In the genomic region with DNA sequence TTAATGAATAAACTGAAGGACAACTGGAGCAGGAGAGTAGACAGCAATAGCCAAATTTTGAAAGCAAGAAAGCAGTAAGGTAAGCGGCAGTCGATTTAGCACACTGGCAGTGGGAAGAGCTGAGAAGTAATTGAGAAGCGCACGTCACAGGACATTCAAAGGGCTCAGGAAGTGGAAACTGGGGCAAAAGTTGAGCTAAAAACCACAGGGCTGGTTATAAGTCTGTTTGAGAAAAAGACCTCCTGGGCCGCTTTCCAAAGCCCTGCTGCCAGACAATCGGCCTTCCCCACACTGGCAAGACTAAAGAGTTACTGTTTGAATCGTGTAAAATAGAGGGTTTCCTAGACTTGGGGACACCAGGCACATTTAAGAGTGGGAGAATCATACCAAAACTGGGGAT, we compare ENCODE assay signal across 9 cellular contexts.
DNase-seq lines count a peak whose midpoint lies in the region; ATAC-seq, FAIRE-seq and TF ChIP-seq lines count a peak whose summit lies in the region.
"Had no signal": no experiment of that assay in that cellular context is flagged by ENCODE, and none has a peak within 500 bp of the region (broad histone marks: within the 10 kb centered on the region; RNA-seq: fewer than 3 reads in every experiment).

No MANE protein-coding gene starts in this region.

- peak overlapping the region; percentile 31 for H3K9ac ChIP-seq in DND-41 (ENCODE audit: low read depth, low read length)
- H3K9ac ChIP-seq in OCI-LY3 (ENCODE audit: low read length), result no peak overlapping the region
- no peak overlapping the region for H3K9ac ChIP-seq in astrocyte (ENCODE audit: low read length)
- H3K9ac ChIP-seq: KMS-11 had no signal

- H3K27me3 Mint-ChIP-seq in astrocyte (ENCODE audit: low read depth, unreplicated experiment) (no peaks in the 10 kb centered on the region), natural killer cell (ENCODE audit: low read depth in 2 of 2) (peaks cover 0 to 2% of the 10 kb centered on the region in 2 donors)

- FAIRE-seq in astrocyte (lab: Jason Lieb, UNC), result no peak

- peak overlapping the region; percentile 61 for H3K27ac ChIP-seq in DND-41 (ENCODE audit: low read length)
- H3K27ac ChIP-seq in OCI-LY3 (ENCODE audit: low read length), result no peak overlapping the region
- no peak overlapping the region for H3K27ac ChIP-seq in astrocyte (ENCODE audit: low read depth, low read length)
- H3K27ac ChIP-seq: KMS-11 had no signal

- H3K4me1 Mint-ChIP-seq in astrocyte (ENCODE audit: low read depth, unreplicated experiment) (peaks cover 5% of the 10 kb centered on the region), natural killer cell (peaks cover 33 to 56% of the 10 kb centered on the region in 2 donors)

- no peak overlapping the region for H3K27ac Mint-ChIP-seq in astrocyte (ENCODE audit: unreplicated experiment)
- peak overlapping the region; percentile 91 to 95 for H3K27ac Mint-ChIP-seq in natural killer cell

- intact Hi-C loops in natural killer cell (cut with micrococcal nuclease), result no loop called here

- H3K36me3 Mint-ChIP-seq in astrocyte (ENCODE audit: low read depth, unreplicated experiment), result no peaks in the 10 kb centered on the region
- peaks cover 6% of the 10 kb centered on the region for H3K36me3 Mint-ChIP-seq in natural killer cell

- H3K36me3 ChIP-seq in DND-41 (ENCODE audit: insufficient read depth, low read length) (no peaks in the 10 kb centered on the region), OCI-LY3 (replicated peaks; ENCODE audit: low read depth, low read length) (no peaks in the 10 kb centered on the region), astrocyte (ENCODE audit: insufficient read depth, low read length) (no peaks in the 10 kb centered on the region)

- H4K20me1 ChIP-seq in DND-41 (ENCODE audit: insufficient read depth, low read length) (no peaks in the 10 kb centered on the region), OCI-LY3 (ENCODE audit: insufficient read depth, low read length) (no peaks in the 10 kb centered on the region), astrocyte (ENCODE audit: insufficient read depth, low read length) (no peaks in the 10 kb centered on the region)

- H3K4me3 Mint-ChIP-seq in astrocyte (ENCODE audit: unreplicated experiment), result no peak overlapping the region
- peak overlapping the region; percentile 84 for H3K4me3 Mint-ChIP-seq in natural killer cell

- H3K9me3 ChIP-seq in DND-41 (ENCODE audit: insufficient read depth, low read length, severe bottlenecking) (peaks cover 3% of the 10 kb centered on the region), OCI-LY3 (ENCODE audit: insufficient read depth, low read length) (no peaks in the 10 kb centered on the region), astrocyte (ENCODE audit: insufficient read depth, low read depth, low read length) (no peaks in the 10 kb centered on the region)

- H3K9me3 Mint-ChIP-seq in astrocyte (ENCODE audit: unreplicated experiment), result peaks cover 3% of the 10 kb centered on the region
- H3K9me3 Mint-ChIP-seq in natural killer cell, result no peaks in the 10 kb centered on the region

- TF ChIP-seq CTCF in DND-41 (IDR thresholded peaks at IDR 0.05; ENCODE audit: borderline replicate concordance, extremely low read depth, low read length, poor library complexity, severe bottlenecking) (no peak), OCI-LY3 (IDR thresholded peaks at IDR 0.05; ENCODE audit: low read depth, low read length) (no peak), astrocyte (IDR thresholded peaks at IDR 0.05; ENCODE audit: insufficient read depth, low read depth, low read length) (no peak), natural killer cell (IDR thresholded peaks at IDR 0.05) (no peak)

- H3K4me2 ChIP-seq in DND-41 (ENCODE audit: insufficient read depth, low read length) (peak overlapping the region; percentile 40), OCI-LY3 (ENCODE audit: low read length) (peak overlapping the region; percentile 40), astrocyte (ENCODE audit: low read length) (no peak overlapping the region)
- H3K4me2 ChIP-seq: KMS-11 had no signal

- H3K4me3 ChIP-seq in DND-41 (ENCODE audit: low read depth in 1 of 2, low read length in 2 of 2), result no peak overlapping the region
- H3K4me3 ChIP-seq in OCI-LY3 (ENCODE audit: low read length), result peak overlapping the region; percentile 10; the same call in 1 of the 2 replicates
- H3K4me3 ChIP-seq in astrocyte (ENCODE audit: insufficient read depth, low read depth, low read length), result no peak overlapping the region

- H2AFZ ChIP-seq in DND-41 (ENCODE audit: low read depth, low read length) (0 out of 2 replicates have a peak overlapping the region, but pooled peaks have one; percentile 47), OCI-LY3 (ENCODE audit: low read depth, low read length) (no peak overlapping the region), astrocyte (ENCODE audit: low read depth, low read length) (no peak overlapping the region)

- H3K79me2 ChIP-seq in DND-41 (ENCODE audit: insufficient read depth, low read length) (no peaks in the 10 kb centered on the region), OCI-LY3 (ENCODE audit: low read length) (no peaks in the 10 kb centered on the region), astrocyte (ENCODE audit: insufficient read depth, low read length) (no peaks in the 10 kb centered on the region)

- DNase-seq in DND-41, result peak; percentile 70
- peak; percentile 31 for DNase-seq in astrocyte (ENCODE audit: low read depth)
- DNase-seq in natural killer cell, result peak; percentile 44
- no peak for DNase-seq in DMS79 (lab: John Stamatoyannopoulos, UW)
- DNase-seq in activated CD8-positive, alpha-beta memory T cell treated with anti-CD3 and anti-CD28 coated beads for 24 hours, result no peak
- DNase-seq in NCI-H128 (lab: John Stamatoyannopoulos, UW; ENCODE audit: unreplicated experiment), result no peak

- peak; percentile 98 for ATAC-seq in DND-41 (ENCODE audit: insufficient read depth, low read depth)
- ATAC-seq in natural killer cell, result peak; percentile 92 to 96 (median 95)
- ATAC-seq in GM21619 (IDR thresholded peaks at IDR 0.05; ENCODE audit: unreplicated experiment), result no peak

- H3K4me1 ChIP-seq in DND-41 (ENCODE audit: insufficient read depth, low read length), result peaks cover 24% of the 10 kb centered on the region
- H3K4me1 ChIP-seq in OCI-LY3 (ENCODE audit: low read length), result peaks cover 17% of the 10 kb centered on the region
- no peaks in the 10 kb centered on the region for H3K4me1 ChIP-seq in astrocyte (ENCODE audit: insufficient read depth, low read length)

- H3K27me3 ChIP-seq in DND-41 (ENCODE audit: insufficient read depth, low read length, poor library complexity) (no peaks in the 10 kb centered on the region), OCI-LY3 (ENCODE audit: low read depth, low read length) (peaks cover 28% of the 10 kb centered on the region), astrocyte (ENCODE audit: insufficient read depth, low read length) (no peaks in the 10 kb centered on the region)

Comparison
In these comparisons a context has a peak if more than half of its experiments do, and no peak if none do; other contexts are left out.
1. DNase-seq: peak in DND-41 (single experiment), astrocyte (single experiment) and natural killer cell (single experiment); none in DMS79 (single experiment), activated CD8-positive, alpha-beta memory T cell treated with anti-CD3 and anti-CD28 coated beads for 24 hours (single experiment) and NCI-H128 (single experiment).